ENCODE assay signal across 8 cellular contexts in genomic region chr12:52032431-52032796, GRCh38. TPM values are rescaled to one million over a fixed set of nuclear protein-coding genes. Genes with fewer than 3 reads are reported as not detected.
DNase-seq lines count a peak whose midpoint lies in the region; ATAC-seq and TF ChIP-seq lines count a peak whose summit lies in the region.

No MANE protein-coding gene starts in this region.

- no peaks in the 10 kb centered on the region for H3K9me3 ChIP-seq in adrenal gland (replicated peaks in 1 of 3)

- 1 to 3% (median 2%) methylated on average over 5 of the region's 5 CpGs for WGBS in adrenal gland, 4 donors

- DNase-seq in AG04449 (ENCODE audit: low read depth, low spot score) (no peak), HEK293T (ENCODE audit: extremely low spot score) (no peak), adrenal gland (peak; percentile 79 to 96 (median 89)), hepatic stellate cell (ENCODE audit: low spot score) (peak; percentile 59), renal cortical epithelial cell (ENCODE audit: low read depth) (peak; percentile 52), amniotic stem cell (lab: John Stamatoyannopoulos, UW) (no peak)

- H3K4me1 ChIP-seq in adrenal gland (replicated peaks in 1 of 2) = peaks cover 15 to 25% of the 10 kb centered on the region in 2 donors

- TF ChIP-seq CTCF in AG04449 (IDR thresholded peaks at IDR 0.05; ENCODE audit: insufficient read depth, low read length, missing control alignments) (no peak), adrenal gland (IDR thresholded peaks at IDR 0.05) (no peak)

- TF ChIP-seq POLR2A in adrenal gland (IDR thresholded peaks at IDR 0.05) = no peak

- H3K4me3 ChIP-seq in AG04449 (ENCODE audit: low read depth, low read length) (peak overlapping the region; percentile 42), adrenal gland (peak overlapping the region in 2 of 4 donors; percentile 2 to 31)

- H3K27me3 ChIP-seq in adrenal gland = no peaks in the 10 kb centered on the region

- ATAC-seq in GM19351 (IDR thresholded peaks at IDR 0.05; ENCODE audit: unreplicated experiment) = no peak
- ATAC-seq in GM21381 (IDR thresholded peaks at IDR 0.05; ENCODE audit: unreplicated experiment) = no peak

- intact Hi-C loops in adrenal gland (cut with DNase I) = loop anchor here in 1 of 2 donors (2.0 kb wide), 1 partner anchor 18 kb away; the partner anchor contains the start of gene NR4A1

- POLR2A ChIA-PET in AG04449 (lab: Yijun Ruan, JAX) (interaction anchor here (0.7 to 1.5 kb wide), 7 partner anchors 9 to 115 kb away, joined by 3 to 11 read pairs (median 3); partner anchors contain the start of genes ATG101 and NR4A1), HEK293T (lab: Yijun Ruan, JAX) (interaction anchor here (0.6 to 2.8 kb wide), 7 partner anchors 11 to 50 kb away, joined by 3 to 22 read pairs (median 7); partner anchors contain the start of genes ATG101 and NR4A1)

- peak overlapping the region; percentile 74 to 95 (median 91) for H3K27ac ChIP-seq in adrenal gland

- CTCF ChIA-PET in AG04449 (lab: Yijun Ruan, JAX) (interaction anchor here (0.8 to 32.6 kb wide), 8 partner anchors 9 to 847 kb away, joined by 3 to 1695 read pairs (median 210); partner anchors contain the start of genes ATG101, NR4A1, SMIM41 and TAMALIN), HEK293T (lab: Yijun Ruan, JAX) (interaction anchor here (0.7 to 3.9 kb wide), 4 partner anchors 8 to 81 kb away, joined by 3 to 22 read pairs (median 7); partner anchors contain the start of gene ACVR1B)

- no peaks in the 10 kb centered on the region for H3K36me3 ChIP-seq in adrenal gland (replicated peaks in 1 of 2)

TF ChIP-seq in HEK293T, 16 proteins besides CTCF, POLR2A, EP300 and RAD21:
- TF ChIP-seq L3MBTL2 (conservative IDR thresholded peaks at IDR 0.05) (no peak), FOXM1 (IDR thresholded peaks at IDR 0.05; ENCODE audit: borderline replicate concordance) (no peak), ZNF384 (IDR thresholded peaks at IDR 0.05) (no peak), FOXA1 (IDR thresholded peaks at IDR 0.05) (no peak), CTBP1 (IDR thresholded peaks at IDR 0.05; ENCODE audit: borderline replicate concordance) (no peak), PKNOX1 (IDR thresholded peaks at IDR 0.05) (peak; percentile 45)

RNA-seq across cellular contexts. Expression of gene NR4A1, which starts 18.8 kb away (rescaled TPM):
- total RNA-seq in adrenal gland (100 to 1,000 TPM in 5 of 8 donors, 10 to 100 TPM in 3; 49.5 to 854 (median 185) TPM), renal cortical epithelial cell (1.0 and 2.3 TPM in 2 replicates)
- polyA plus RNA-seq in adrenal gland = 100 to 1,000 TPM in 2 of 3 donors, 10 to 100 TPM in 1; 34.5 to 499 (median 282) TPM

RNA-seq across cellular contexts. Expression of gene TAMALIN, which starts 25.7 kb away (rescaled TPM):
- total RNA-seq in adrenal gland (10 to 100 TPM in 5 of 8 donors, 1 to 10 TPM in 3; 1.8 to 26.0 (median 14.9) TPM), renal cortical epithelial cell (2.2 and 3.0 TPM in 2 replicates)
- 10 to 100 TPM in 2 of 3 donors, 1 to 10 TPM in 1; 5.3 to 44.9 (median 41.3) TPM for polyA plus RNA-seq in adrenal gland

RNA-seq across cellular contexts. Expression of gene ATG101, which starts 37.4 kb away (rescaled TPM):
- total RNA-seq in adrenal gland (10 to 100 TPM; 28.8 to 60.4 (median 38.6) TPM), renal cortical epithelial cell (59.6 and 113 TPM in 2 replicates)
- polyA plus RNA-seq in adrenal gland = 10 to 100 TPM; 20.9 to 28.6 (median 27.1) TPM

RNA-seq across cellular contexts. Expression of gene SMIM41, which starts 47.1 kb away (rescaled TPM):
- total RNA-seq in adrenal gland (1 to 10 TPM in 1 of 8 donors, under 1 TPM in 2, not detected in 5; 0.54 to 2.1 (median 0.83) TPM), renal cortical epithelial cell (0.15 TPM in 1 of 2 replicates, not detected in the other)
- polyA plus RNA-seq in adrenal gland = under 1 TPM in 1 of 3 donors, not detected in 2; 0.10 TPM

Comparison
In these comparisons a context has a peak if more than half of its experiments do, and no peak if none do; other contexts are left out.
1. DNase-seq: peak in adrenal gland (7 of 7), hepatic stellate cell (single experiment) and renal cortical epithelial cell (single experiment); none in AG04449 (single experiment), HEK293T (single experiment) and amniotic stem cell (single experiment).
2. RNA of gene NR4A1, which starts 18.8 kb away (total RNA-seq): 49.5 to 854 TPM in adrenal gland; 1.0 to 2.3 TPM in renal cortical epithelial cell; every median in the first group is over 10 times any median in the second.